1 cellular context compared by ENCODE assay signal in the genomic region with DNA sequence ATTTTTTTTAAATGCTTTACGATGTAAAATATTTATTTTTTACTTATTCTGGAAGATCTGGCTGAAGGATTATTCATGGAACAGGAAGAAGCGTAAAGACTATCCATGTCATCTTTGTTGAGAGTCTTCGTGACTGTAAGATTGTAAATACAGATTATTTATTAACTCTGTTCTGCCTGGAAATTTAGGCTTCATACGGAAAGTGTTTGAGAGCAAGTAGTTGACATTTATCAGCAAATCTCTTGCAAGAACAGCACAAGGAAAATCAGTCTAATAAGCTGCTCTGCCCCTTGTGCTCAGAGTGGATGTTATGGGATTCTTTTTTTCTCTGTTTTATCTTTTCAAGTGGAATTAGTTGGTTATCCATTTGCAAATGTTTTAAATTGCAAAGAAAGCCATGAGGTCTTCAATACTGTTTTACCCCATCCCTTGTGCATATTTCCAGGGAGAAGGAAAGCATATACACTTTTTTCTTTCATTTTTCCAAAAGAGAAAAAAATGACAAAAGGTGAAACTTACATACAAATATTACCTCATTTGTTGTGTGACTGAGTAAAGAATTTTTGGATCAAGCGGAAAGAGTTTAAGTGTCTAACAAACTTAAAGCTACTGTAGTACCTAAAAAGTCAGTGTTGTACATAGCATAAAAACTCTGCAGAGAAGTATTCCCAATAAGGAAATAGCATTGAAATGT.
TF ChIP-seq lines count a peak whose summit lies in the region.

No MANE protein-coding gene starts in this region.

TF ChIP-seq in GM23338, 12 proteins besides CTCF, POLR2A, EP300 and RAD21:
- TF ChIP-seq NANOG (IDR thresholded peaks at IDR 0.05; ENCODE audit: borderline replicate concordance) (no peak), POLR2AphosphoS5 (IDR thresholded peaks at IDR 0.05; ENCODE audit: low read depth) (no peak), STAT1 (IDR thresholded peaks at IDR 0.05; ENCODE audit: unreplicated experiment) (no peak)
- TF ChIP-seq, protein P1, sequence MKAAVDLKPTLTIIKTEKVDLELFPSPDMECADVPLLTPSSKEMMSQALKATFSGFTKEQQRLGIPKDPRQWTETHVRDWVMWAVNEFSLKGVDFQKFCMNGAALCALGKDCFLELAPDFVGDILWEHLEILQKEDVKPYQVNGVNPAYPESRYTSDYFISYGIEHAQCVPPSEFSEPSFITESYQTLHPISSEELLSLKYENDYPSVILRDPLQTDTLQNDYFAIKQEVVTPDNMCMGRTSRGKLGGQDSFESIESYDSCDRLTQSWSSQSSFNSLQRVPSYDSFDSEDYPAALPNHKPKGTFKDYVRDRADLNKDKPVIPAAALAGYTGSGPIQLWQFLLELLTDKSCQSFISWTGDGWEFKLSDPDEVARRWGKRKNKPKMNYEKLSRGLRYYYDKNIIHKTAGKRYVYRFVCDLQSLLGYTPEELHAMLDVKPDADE (IDR thresholded peaks at IDR 0.05), result no peak
- TF ChIP-seq, protein P2, sequence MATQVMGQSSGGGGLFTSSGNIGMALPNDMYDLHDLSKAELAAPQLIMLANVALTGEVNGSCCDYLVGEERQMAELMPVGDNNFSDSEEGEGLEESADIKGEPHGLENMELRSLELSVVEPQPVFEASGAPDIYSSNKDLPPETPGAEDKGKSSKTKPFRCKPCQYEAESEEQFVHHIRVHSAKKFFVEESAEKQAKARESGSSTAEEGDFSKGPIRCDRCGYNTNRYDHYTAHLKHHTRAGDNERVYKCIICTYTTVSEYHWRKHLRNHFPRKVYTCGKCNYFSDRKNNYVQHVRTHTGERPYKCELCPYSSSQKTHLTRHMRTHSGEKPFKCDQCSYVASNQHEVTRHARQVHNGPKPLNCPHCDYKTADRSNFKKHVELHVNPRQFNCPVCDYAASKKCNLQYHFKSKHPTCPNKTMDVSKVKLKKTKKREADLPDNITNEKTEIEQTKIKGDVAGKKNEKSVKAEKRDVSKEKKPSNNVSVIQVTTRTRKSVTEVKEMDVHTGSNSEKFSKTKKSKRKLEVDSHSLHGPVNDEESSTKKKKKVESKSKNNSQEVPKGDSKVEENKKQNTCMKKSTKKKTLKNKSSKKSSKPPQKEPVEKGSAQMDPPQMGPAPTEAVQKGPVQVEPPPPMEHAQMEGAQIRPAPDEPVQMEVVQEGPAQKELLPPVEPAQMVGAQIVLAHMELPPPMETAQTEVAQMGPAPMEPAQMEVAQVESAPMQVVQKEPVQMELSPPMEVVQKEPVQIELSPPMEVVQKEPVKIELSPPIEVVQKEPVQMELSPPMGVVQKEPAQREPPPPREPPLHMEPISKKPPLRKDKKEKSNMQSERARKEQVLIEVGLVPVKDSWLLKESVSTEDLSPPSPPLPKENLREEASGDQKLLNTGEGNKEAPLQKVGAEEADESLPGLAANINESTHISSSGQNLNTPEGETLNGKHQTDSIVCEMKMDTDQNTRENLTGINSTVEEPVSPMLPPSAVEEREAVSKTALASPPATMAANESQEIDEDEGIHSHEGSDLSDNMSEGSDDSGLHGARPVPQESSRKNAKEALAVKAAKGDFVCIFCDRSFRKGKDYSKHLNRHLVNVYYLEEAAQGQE (IDR thresholded peaks at IDR 0.05; ENCODE audit: unreplicated experiment), result no peak
- TF ChIP-seq, protein P3, sequence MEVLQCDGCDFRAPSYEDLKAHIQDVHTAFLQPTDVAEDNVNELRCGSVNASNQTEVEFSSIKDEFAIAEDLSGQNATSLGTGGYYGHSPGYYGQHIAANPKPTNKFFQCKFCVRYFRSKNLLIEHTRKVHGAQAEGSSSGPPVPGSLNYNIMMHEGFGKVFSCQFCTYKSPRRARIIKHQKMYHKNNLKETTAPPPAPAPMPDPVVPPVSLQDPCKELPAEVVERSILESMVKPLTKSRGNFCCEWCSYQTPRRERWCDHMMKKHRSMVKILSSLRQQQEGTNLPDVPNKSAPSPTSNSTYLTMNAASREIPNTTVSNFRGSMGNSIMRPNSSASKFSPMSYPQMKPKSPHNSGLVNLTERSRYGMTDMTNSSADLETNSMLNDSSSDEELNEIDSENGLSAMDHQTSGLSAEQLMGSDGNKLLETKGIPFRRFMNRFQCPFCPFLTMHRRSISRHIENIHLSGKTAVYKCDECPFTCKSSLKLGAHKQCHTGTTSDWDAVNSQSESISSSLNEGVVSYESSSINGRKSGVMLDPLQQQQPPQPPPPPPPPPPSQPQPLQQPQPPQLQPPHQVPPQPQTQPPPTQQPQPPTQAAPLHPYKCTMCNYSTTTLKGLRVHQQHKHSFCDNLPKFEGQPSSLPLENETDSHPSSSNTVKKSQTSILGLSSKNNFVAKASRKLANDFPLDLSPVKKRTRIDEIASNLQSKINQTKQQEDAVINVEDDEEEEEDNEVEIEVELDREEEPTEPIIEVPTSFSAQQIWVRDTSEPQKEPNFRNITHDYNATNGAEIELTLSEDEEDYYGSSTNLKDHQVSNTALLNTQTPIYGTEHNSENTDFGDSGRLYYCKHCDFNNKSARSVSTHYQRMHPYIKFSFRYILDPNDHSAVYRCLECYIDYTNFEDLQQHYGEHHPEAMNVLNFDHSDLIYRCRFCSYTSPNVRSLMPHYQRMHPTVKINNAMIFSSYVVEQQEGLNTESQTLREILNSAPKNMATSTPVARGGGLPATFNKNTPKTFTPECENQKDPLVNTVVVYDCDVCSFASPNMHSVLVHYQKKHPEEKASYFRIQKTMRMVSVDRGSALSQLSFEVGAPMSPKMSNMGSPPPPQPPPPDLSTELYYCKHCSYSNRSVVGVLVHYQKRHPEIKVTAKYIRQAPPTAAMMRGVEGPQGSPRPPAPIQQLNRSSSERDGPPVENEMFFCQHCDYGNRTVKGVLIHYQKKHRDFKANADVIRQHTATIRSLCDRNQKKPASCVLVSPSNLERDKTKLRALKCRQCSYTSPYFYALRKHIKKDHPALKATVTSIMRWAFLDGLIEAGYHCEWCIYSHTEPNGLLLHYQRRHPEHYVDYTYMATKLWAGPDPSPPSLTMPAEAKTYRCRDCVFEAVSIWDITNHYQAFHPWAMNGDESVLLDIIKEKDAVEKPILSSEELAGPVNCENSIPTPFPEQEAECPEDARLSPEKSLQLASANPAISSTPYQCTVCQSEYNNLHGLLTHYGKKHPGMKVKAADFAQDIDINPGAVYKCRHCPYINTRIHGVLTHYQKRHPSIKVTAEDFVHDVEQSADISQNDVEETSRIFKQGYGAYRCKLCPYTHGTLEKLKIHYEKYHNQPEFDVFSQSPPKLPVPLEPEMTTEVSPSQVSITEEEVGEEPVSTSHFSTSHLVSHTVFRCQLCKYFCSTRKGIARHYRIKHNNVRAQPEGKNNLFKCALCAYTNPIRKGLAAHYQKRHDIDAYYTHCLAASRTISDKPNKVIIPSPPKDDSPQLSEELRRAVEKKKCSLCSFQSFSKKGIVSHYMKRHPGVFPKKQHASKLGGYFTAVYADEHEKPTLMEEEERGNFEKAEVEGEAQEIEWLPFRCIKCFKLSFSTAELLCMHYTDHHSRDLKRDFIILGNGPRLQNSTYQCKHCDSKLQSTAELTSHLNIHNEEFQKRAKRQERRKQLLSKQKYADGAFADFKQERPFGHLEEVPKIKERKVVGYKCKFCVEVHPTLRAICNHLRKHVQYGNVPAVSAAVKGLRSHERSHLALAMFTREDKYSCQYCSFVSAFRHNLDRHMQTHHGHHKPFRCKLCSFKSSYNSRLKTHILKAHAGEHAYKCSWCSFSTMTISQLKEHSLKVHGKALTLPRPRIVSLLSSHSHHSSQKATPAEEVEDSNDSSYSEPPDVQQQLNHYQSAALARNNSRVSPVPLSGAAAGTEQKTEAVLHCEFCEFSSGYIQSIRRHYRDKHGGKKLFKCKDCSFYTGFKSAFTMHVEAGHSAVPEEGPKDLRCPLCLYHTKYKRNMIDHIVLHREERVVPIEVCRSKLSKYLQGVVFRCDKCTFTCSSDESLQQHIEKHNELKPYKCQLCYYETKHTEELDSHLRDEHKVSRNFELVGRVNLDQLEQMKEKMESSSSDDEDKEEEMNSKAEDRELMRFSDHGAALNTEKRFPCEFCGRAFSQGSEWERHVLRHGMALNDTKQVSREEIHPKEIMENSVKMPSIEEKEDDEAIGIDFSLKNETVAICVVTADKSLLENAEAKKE (CRISPR knock-in tag; IDR thresholded peaks at IDR 0.05), result no peak
